ENCODE assay signal across 23 cellular contexts in the genomic region with DNA sequence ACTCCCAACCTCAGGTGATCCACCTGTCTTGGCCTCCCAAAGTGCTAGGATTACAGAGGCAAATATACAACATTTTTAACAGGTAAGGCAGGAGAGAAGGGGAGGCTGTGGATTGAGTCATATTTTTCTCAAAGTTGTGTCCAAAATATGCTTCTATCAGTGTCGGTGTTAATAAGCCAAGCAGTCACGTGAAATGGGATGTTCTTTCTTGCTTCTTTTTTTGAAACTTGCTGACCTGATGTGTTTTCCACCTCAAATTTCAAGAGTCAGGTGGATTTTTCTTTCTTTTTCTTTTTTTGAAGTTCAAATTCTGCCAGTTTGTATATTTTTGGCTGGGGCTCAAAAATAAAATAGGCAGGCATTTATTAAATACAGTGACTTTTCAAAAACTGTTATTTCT.
"Had no signal": no experiment of that assay in that cellular context is flagged by ENCODE, and none has a peak within 500 bp of the region (broad histone marks: within the 10 kb centered on the region; RNA-seq: fewer than 3 reads in every experiment).

No MANE protein-coding gene starts in this region.

- H3K4me1 ChIP-seq: colonic mucosa, foreskin keratinocyte, heart right ventricle, left lung, lower lobe of right lung had no signal

- H3K36me3 ChIP-seq: colonic mucosa, heart right ventricle, left lung, lower lobe of right lung had no signal

- H3K27ac ChIP-seq: colonic mucosa, epithelial cell of prostate, foreskin keratinocyte, heart right ventricle, left lung, lower lobe of right lung had no signal

- H3K27me3 ChIP-seq: colonic mucosa, foreskin keratinocyte, heart right ventricle, left lung had no signal

- H3K9me3 ChIP-seq: colonic mucosa had no signal

- ATAC-seq: effector memory CD8-positive, alpha-beta T cell; esophagus mucosa; foreskin keratinocyte; heart right ventricle; left lung; left ventricle myocardium superior; lower lobe of right lung; mucosa of descending colon; naive thymus-derived CD8-positive, alpha-beta T cell had no signal

- H3K4me3 ChIP-seq: colonic mucosa, heart right ventricle, left lung, lower lobe of right lung, mucosa of descending colon had no signal

- DNase-seq: colonic mucosa; cortex of kidney; effector CD8-positive, alpha-beta T cell; effector memory CD8-positive, alpha-beta T cell; endodermal cell; erythroblast; foreskin keratinocyte; glutamatergic neuron; head of caudate nucleus; heart right ventricle; hippocampal formation; islet precursor cell; kidney; kidney glomerular epithelial cell; left lung; left ventricle myocardium superior; lower lobe of right lung; mesenchymal stem cell; mucosa of descending colon; naive B cell; naive thymus-derived CD8-positive, alpha-beta T cell had no signal
